7 cellular contexts compared by ENCODE assay signal in genomic region chr10:127563718-127564553, GRCh38. TPM values are rescaled to one million over a fixed set of nuclear protein-coding genes. Genes with fewer than 3 reads are reported as not detected.
DNase-seq lines count a peak whose midpoint lies in the region; ATAC-seq lines count a peak whose summit lies in the region.

No MANE protein-coding gene starts in this region.

- no peak overlapping the region for H3K27ac Mint-ChIP-seq in activated naive CD8-positive, alpha-beta T cell treated with anti-CD3 and anti-CD28 coated beads, Interleukin-2, amount 50 U/mL, for 24 hours
- H3K27ac Mint-ChIP-seq in natural killer cell treated with Interleukin-12 subunit alpha and Interleukin-12 subunit beta and Interleukin-15 and Interleukin-18, amount 100 ng/mL, for 72 hours: no peak overlapping the region

- peaks cover 4% of the 10 kb centered on the region for H3K9me3 Mint-ChIP-seq in activated naive CD8-positive, alpha-beta T cell treated with anti-CD3 and anti-CD28 coated beads, Interleukin-2, amount 50 U/mL, for 24 hours
- no peaks in the 10 kb centered on the region for H3K9me3 Mint-ChIP-seq in natural killer cell treated with Interleukin-12 subunit alpha and Interleukin-12 subunit beta and Interleukin-15 and Interleukin-18, amount 100 ng/mL, for 72 hours

- no peak overlapping the region for H3K4me3 Mint-ChIP-seq in activated naive CD8-positive, alpha-beta T cell treated with anti-CD3 and anti-CD28 coated beads, Interleukin-2, amount 50 U/mL, for 24 hours
- H3K4me3 Mint-ChIP-seq in natural killer cell treated with Interleukin-12 subunit alpha and Interleukin-12 subunit beta and Interleukin-15 and Interleukin-18, amount 100 ng/mL, for 72 hours: no peak overlapping the region

- H3K4me1 Mint-ChIP-seq in activated naive CD8-positive, alpha-beta T cell treated with anti-CD3 and anti-CD28 coated beads, Interleukin-2, amount 50 U/mL, for 24 hours: no peaks in the 10 kb centered on the region
- H3K4me1 Mint-ChIP-seq in natural killer cell treated with Interleukin-12 subunit alpha and Interleukin-12 subunit beta and Interleukin-15 and Interleukin-18, amount 100 ng/mL, for 72 hours (ENCODE audit: low read depth in 2 of 2): no peaks in the 10 kb centered on the region

- ATAC-seq in GM18508 (IDR thresholded peaks at IDR 0.05; ENCODE audit: insufficient read depth, unreplicated experiment) (peak; percentile 61), HG03442 (IDR thresholded peaks at IDR 0.05; ENCODE audit: unreplicated experiment) (peak; percentile 72), GM19351 (IDR thresholded peaks at IDR 0.05; ENCODE audit: unreplicated experiment) (no peak)
- ATAC-seq in activated naive CD8-positive, alpha-beta T cell treated with anti-CD3 and anti-CD28 coated beads, Interleukin-2, amount 50 U/mL, for 24 hours: no peak
- ATAC-seq in natural killer cell treated with Interleukin-12 subunit alpha and Interleukin-12 subunit beta and Interleukin-15 and Interleukin-18, amount 100 ng/mL, for 72 hours: peak; percentile 62 to 70

- H3K36me3 Mint-ChIP-seq in activated naive CD8-positive, alpha-beta T cell treated with anti-CD3 and anti-CD28 coated beads, Interleukin-2, amount 50 U/mL, for 24 hours (ENCODE audit: low read depth): no peaks in the 10 kb centered on the region
- no peaks in the 10 kb centered on the region for H3K36me3 Mint-ChIP-seq in natural killer cell treated with Interleukin-12 subunit alpha and Interleukin-12 subunit beta and Interleukin-15 and Interleukin-18, amount 100 ng/mL, for 72 hours

- H3K27me3 Mint-ChIP-seq in activated naive CD8-positive, alpha-beta T cell treated with anti-CD3 and anti-CD28 coated beads, Interleukin-2, amount 50 U/mL, for 24 hours: peaks cover 7% of the 10 kb centered on the region
- H3K27me3 Mint-ChIP-seq in natural killer cell treated with Interleukin-12 subunit alpha and Interleukin-12 subunit beta and Interleukin-15 and Interleukin-18, amount 100 ng/mL, for 72 hours: peaks cover 19% of the 10 kb centered on the region in 2 donors

- DNase-seq in activated naive CD8-positive, alpha-beta T cell treated with anti-CD3 and anti-CD28 coated beads, Interleukin-2, amount 50 U/mL, for 24 hours: peak; percentile 46
- no peak for DNase-seq in natural killer cell treated with Interleukin-12 subunit alpha and Interleukin-12 subunit beta and Interleukin-15 and Interleukin-18, amount 100 ng/mL, for 72 hours (ENCODE audit: low spot score)
- DNase-seq in NOMO-1 (lab: John Stamatoyannopoulos, UW; ENCODE audit: unreplicated experiment in 2 of 2) (no peak), NCI-H2081 treated with DMSO at 0.1 percent for 48 hours (lab: John Stamatoyannopoulos, UW) (no peak)

RNA-seq across cellular contexts. Expression of gene NPS, which starts 14.8 kb away (rescaled TPM):
- not detected for total RNA-seq in natural killer cell treated with Interleukin-12 subunit alpha and Interleukin-12 subunit beta and Interleukin-15 and Interleukin-18, amount 100 ng/mL, for 72 hours

Comparison
In these comparisons a context has a peak if more than half of its experiments do, and no peak if none do; other contexts are left out.
1. ATAC-seq: peak in GM18508 (single experiment), HG03442 (single experiment) and natural killer cell treated with Interleukin-12 subunit alpha and Interleukin-12 subunit beta and Interleukin-15 and Interleukin-18, amount 100 ng/mL, for 72 hours (2 of 2); none in activated naive CD8-positive, alpha-beta T cell treated with anti-CD3 and anti-CD28 coated beads, Interleukin-2, amount 50 U/mL, for 24 hours (single experiment) and GM19351 (single experiment).